In genomic region chr16:29335013-29335836, GRCh38 we compare ENCODE assay signal across 8 cellular contexts.
A peak's percentile ranks its signal among the peaks of the same experiment; 100 is the strongest.
DNase-seq lines count a peak whose midpoint lies in the region; ATAC-seq and TF ChIP-seq lines count a peak whose summit lies in the region.
"Not testable (repeated sequence)": the region's sequence is repeated elsewhere in the genome, so short reads cannot be mapped to it uniquely, and the experiment has no call there.

No MANE protein-coding gene starts in this region.

- H3K4me3 Mint-ChIP-seq in central memory CD8-positive, alpha-beta T cell: not testable (repeated sequence)

- not testable (repeated sequence) for H3K4me1 Mint-ChIP-seq in central memory CD8-positive, alpha-beta T cell

- not testable (repeated sequence) for H3K9me2 ChIP-seq in Karpas-422 (replicated peaks; ENCODE audit: insufficient read depth, low read length)

- not testable (repeated sequence) for H3K4me3 ChIP-seq in BLaER1; Karpas-422 (ENCODE audit: low read length); right lobe of liver; osteoblast (ENCODE audit: insufficient read depth, low read length)

- not testable (repeated sequence) for H3K9me3 ChIP-seq in BLaER1; Karpas-422 (ENCODE audit: low read length); right lobe of liver; osteoblast (ENCODE audit: low read depth, low read length)

- ATAC-seq in GM19467 (IDR thresholded peaks at IDR 0.05; ENCODE audit: unreplicated experiment) (peak; percentile 42), Right ventricle myocardium superior (ENCODE audit: poor library complexity) (peak; percentile 44), right lobe of liver (peak; percentile 53 to 64 (median 55))
- ATAC-seq in central memory CD8-positive, alpha-beta T cell (replicated peaks; ENCODE audit: extremely low read depth, poor library complexity, severe bottlenecking): peak; percentile 37

- H3K4me1 ChIP-seq in BLaER1 (peaks cover 65% of the 10 kb centered on the region), Karpas-422 (ENCODE audit: low read length) (peaks cover 52% of the 10 kb centered on the region)
- H3K4me1 ChIP-seq in right lobe of liver; osteoblast (ENCODE audit: insufficient read depth, low read length): not testable (repeated sequence)

- H4K20me1 ChIP-seq in BLaER1; Karpas-422 (ENCODE audit: insufficient read depth, low read depth, low read length); osteoblast (ENCODE audit: insufficient read depth, low read length): not testable (repeated sequence)

- H3K27me3 ChIP-seq in BLaER1; Karpas-422 (ENCODE audit: low read length); right lobe of liver; osteoblast (ENCODE audit: insufficient read depth, low read length): not testable (repeated sequence)

- H3K36me3 ChIP-seq in BLaER1; Karpas-422 (ENCODE audit: insufficient read depth, low read length); right lobe of liver; osteoblast (ENCODE audit: insufficient read depth, low read length): not testable (repeated sequence)

- H3K4me2 ChIP-seq in BLaER1 (peak overlapping the region; percentile 63), Karpas-422 (ENCODE audit: low read depth, low read length, poor library complexity, severe bottlenecking) (peak overlapping the region; percentile 32)
- H3K4me2 ChIP-seq in osteoblast (ENCODE audit: insufficient read depth, low read length): not testable (repeated sequence)

- intact Hi-C loops in Right ventricle myocardium superior (cut with DNase I); right lobe of liver (cut with DNase I): not testable (repeated sequence)

- H3K27me3 Mint-ChIP-seq in central memory CD8-positive, alpha-beta T cell: not testable (repeated sequence)

- not testable (repeated sequence) for H3K36me3 Mint-ChIP-seq in central memory CD8-positive, alpha-beta T cell (ENCODE audit: insufficient read depth)

- not testable (repeated sequence) for H3K9me3 Mint-ChIP-seq in central memory CD8-positive, alpha-beta T cell

- H3K9ac ChIP-seq in BLaER1: not testable (repeated sequence)
- H3K9ac ChIP-seq in Karpas-422 (ENCODE audit: low read length): 0 out of 2 replicates have a peak overlapping the region, but pooled peaks have one; percentile 39

- DNase-seq in Karpas-422: peak; percentile 81
- peak; percentile 51 for DNase-seq in RPMI8226
- DNase-seq in central memory CD8-positive, alpha-beta T cell (ENCODE audit: low spot score in 2 of 2); Right ventricle myocardium superior; right lobe of liver: not testable (repeated sequence)
- DNase-seq in osteoblast (ENCODE audit: insufficient read length, low spot score, missing footprints): peak; percentile 3

- H3K27ac ChIP-seq in BLaER1 (peak overlapping the region; percentile 41; the same call in 1 of the 2 replicates), Karpas-422 (ENCODE audit: low read length) (peak overlapping the region; percentile 87)
- H3K27ac ChIP-seq in right lobe of liver; osteoblast (ENCODE audit: low read depth, low read length): not testable (repeated sequence)

- H3K79me2 ChIP-seq in Karpas-422 (ENCODE audit: low read length); osteoblast (ENCODE audit: insufficient read depth, low read length): not testable (repeated sequence)

- not testable (repeated sequence) for H3K27ac Mint-ChIP-seq in central memory CD8-positive, alpha-beta T cell (ENCODE audit: low read depth)

- not testable (repeated sequence) for H2AFZ ChIP-seq in Karpas-422 (ENCODE audit: low read length); osteoblast (ENCODE audit: low read length)

- not testable (repeated sequence) for TF ChIP-seq POLR2A in right lobe of liver (IDR thresholded peaks at IDR 0.05)

- TF ChIP-seq CTCF in right lobe of liver (IDR thresholded peaks at IDR 0.05); osteoblast (IDR thresholded peaks at IDR 0.05; ENCODE audit: extremely low read depth, low read depth, low read length): not testable (repeated sequence)

- 53% methylated on average over 8 of the region's 21 CpGs for WGBS in right lobe of liver (ENCODE audit: insufficient coverage, low coverage, low lambda C conversion rate, missing lambda C conversion rate)
